Comparison of ENCODE assay signal across 21 cellular contexts in genomic region chr3:77513541-77513940, GRCh38.
DNase-seq lines count a peak whose midpoint lies in the region; ATAC-seq, FAIRE-seq and TF ChIP-seq lines count a peak whose summit lies in the region.
"Had no signal": no experiment of that assay in that cellular context is flagged by ENCODE, and none has a peak within 500 bp of the region (broad histone marks: within the 10 kb centered on the region; RNA-seq: fewer than 3 reads in every experiment).

No MANE protein-coding gene starts in this region.

- H4K20me1 ChIP-seq in keratinocyte (ENCODE audit: control insufficient read depth, extremely low read depth, insufficient read depth, low read length): no peaks in the 10 kb centered on the region

- FAIRE-seq in keratinocyte (lab: Jason Lieb, UNC): peak; percentile 9
- FAIRE-seq: G401.6, H1 had no signal

- ATAC-seq in SK-N-SH treated with all-trans-retinoic acid at 6 μM for 48 hours (no peak), left lung (no peak), HG02885 (IDR thresholded peaks at IDR 0.05; ENCODE audit: poor library complexity, unreplicated experiment) (no peak)
- ATAC-seq: right lobe of liver, T-cell had no signal

- no peak overlapping the region for H3K9ac ChIP-seq in keratinocyte (ENCODE audit: control insufficient read depth, extremely low read depth, insufficient read depth, low read length)

- H3K9me3 ChIP-seq in keratinocyte (ENCODE audit: control insufficient read depth, low read depth, low read length) (no peaks in the 10 kb centered on the region), left lung (no peaks in the 10 kb centered on the region)
- H3K9me3 ChIP-seq: Caco-2, ovary, right lobe of liver had no signal

- dilution Hi-C loops in keratinocyte (cut with MboI; ENCODE audit: extremely low pct_ligation_motif_present, low sequenced_read_pairs): no loop called here

- intact Hi-C loops in left lung (cut with DNase I): no loop called here

- TF ChIP-seq CTCF in BJ (IDR thresholded peaks at IDR 0.05; ENCODE audit: insufficient read depth, low read depth, low read length): no peak
- TF ChIP-seq CTCF in keratinocyte (optimal IDR thresholded peaks at IDR 0.05 in 1 of 3, IDR thresholded peaks at IDR 0.05 in 1 of 3, conservative IDR thresholded peaks at IDR 0.05 in 1 of 3; ENCODE audit: extremely low read depth in 1 of 3, insufficient read depth in 2 of 3, low read length in 3 of 3): no peak
- TF ChIP-seq CTCF in left lung (IDR thresholded peaks at IDR 0.05): no peak

- H3K9me1 ChIP-seq in keratinocyte (ENCODE audit: control insufficient read depth, extremely low read depth, insufficient read depth, low read length): no peaks in the 10 kb centered on the region

- H3K36me3 ChIP-seq in BJ (ENCODE audit: control insufficient read depth, insufficient read depth, low read length): no peaks in the 10 kb centered on the region
- no peaks in the 10 kb centered on the region for H3K36me3 ChIP-seq in keratinocyte (ENCODE audit: control insufficient read depth in 2 of 2, extremely low read depth in 1 of 2, insufficient read depth in 2 of 2, low read length in 2 of 2)
- no peaks in the 10 kb centered on the region for H3K36me3 ChIP-seq in left lung
- H3K36me3 ChIP-seq: ovary, right lobe of liver had no signal

- no peak overlapping the region for H3K27ac ChIP-seq in keratinocyte (ENCODE audit: control insufficient read depth, insufficient read depth, low read length)
- H3K27ac ChIP-seq in left lung: no peak overlapping the region
- H3K27ac ChIP-seq: ovary, right lobe of liver had no signal

- H3K4me2 ChIP-seq in keratinocyte (ENCODE audit: control insufficient read depth, extremely low read depth, insufficient read depth, low read depth, low read length): no peak overlapping the region

- POLR2A ChIA-PET in BJ (lab: Charles Lee): no interaction called here

- peak; percentile 55 for DNase-seq in BJ (ENCODE audit: low read depth)
- peak; percentile 30 for DNase-seq in HS-5 (ENCODE audit: low read depth)
- no peak for DNase-seq in keratinocyte (ENCODE audit: low read depth, low spot score)
- no peak for DNase-seq in NCI-H526 (lab: John Stamatoyannopoulos, UW)
- no peak for DNase-seq in left lung
- DNase-seq: activated CD4-positive, alpha-beta T cell treated with anti-CD3 and anti-CD28 coated beads, Interleukin-2, amount 50 U/mL, for 1 hour; activated naive CD4-positive, alpha-beta T cell; anterior cingulate cortex; Caco-2; effector memory CD4-positive, alpha-beta T cell; kidney; mammary epithelial cell; NCI-H1105 treated with DMSO at 0.1 percent for 48 hours; ovary; right lobe of liver; stimulated activated naive CD4-positive, alpha-beta T cell; T-cell had no signal

- H3K4me1 ChIP-seq in keratinocyte (ENCODE audit: control insufficient read depth, extremely low read depth, insufficient read depth, low read length) (peaks cover 3% of the 10 kb centered on the region), left lung (no peaks in the 10 kb centered on the region)
- H3K4me1 ChIP-seq: Caco-2, right lobe of liver had no signal

- no peak overlapping the region for H3K4me3 ChIP-seq in BJ (ENCODE audit: low read depth, low read length)
- no peak overlapping the region for H3K4me3 ChIP-seq in keratinocyte (ENCODE audit: control insufficient read depth in 2 of 3, extremely low read depth in 1 of 3, insufficient read depth in 2 of 3, low read depth in 1 of 3, low read length in 3 of 3)
- no peak overlapping the region for H3K4me3 ChIP-seq in left lung
- H3K4me3 ChIP-seq: ovary, right lobe of liver had no signal

- CTCF ChIA-PET in BJ (lab: Yijun Ruan, JAX): no interaction called here

- peak overlapping the region; percentile 67 for H2AFZ ChIP-seq in keratinocyte (ENCODE audit: control insufficient read depth, low read length)

- no peaks in the 10 kb centered on the region for H3K79me2 ChIP-seq in keratinocyte (ENCODE audit: control insufficient read depth, insufficient read depth, low read length)

- H3K27me3 ChIP-seq in BJ (ENCODE audit: control insufficient read depth, insufficient read depth, low read length) (no peaks in the 10 kb centered on the region), keratinocyte (ENCODE audit: control insufficient read depth, extremely low read depth, insufficient read depth, low read length) (no peaks in the 10 kb centered on the region), left lung (no peaks in the 10 kb centered on the region)
- H3K27me3 ChIP-seq: ovary, right lobe of liver had no signal

TF ChIP-seq in SK-N-SH treated with all-trans-retinoic acid at 6 μM for 48 hours, 23 proteins besides CTCF, POLR2A, EP300 and RAD21:
- no peak for TF ChIP-seq OSR1 (CRISPR knock-in tag; IDR thresholded peaks at IDR 0.05)
- no peak for TF ChIP-seq ZNF8 (CRISPR knock-in tag; IDR thresholded peaks at IDR 0.05)
- TF ChIP-seq SNAI2 (CRISPR knock-in tag; IDR thresholded peaks at IDR 0.05): no peak
- no peak for TF ChIP-seq ESRRG (CRISPR knock-in tag; IDR thresholded peaks at IDR 0.05)
- peak; percentile 48 for TF ChIP-seq ISL1 (CRISPR knock-in tag; IDR thresholded peaks at IDR 0.05)
- TF ChIP-seq, protein P1, sequence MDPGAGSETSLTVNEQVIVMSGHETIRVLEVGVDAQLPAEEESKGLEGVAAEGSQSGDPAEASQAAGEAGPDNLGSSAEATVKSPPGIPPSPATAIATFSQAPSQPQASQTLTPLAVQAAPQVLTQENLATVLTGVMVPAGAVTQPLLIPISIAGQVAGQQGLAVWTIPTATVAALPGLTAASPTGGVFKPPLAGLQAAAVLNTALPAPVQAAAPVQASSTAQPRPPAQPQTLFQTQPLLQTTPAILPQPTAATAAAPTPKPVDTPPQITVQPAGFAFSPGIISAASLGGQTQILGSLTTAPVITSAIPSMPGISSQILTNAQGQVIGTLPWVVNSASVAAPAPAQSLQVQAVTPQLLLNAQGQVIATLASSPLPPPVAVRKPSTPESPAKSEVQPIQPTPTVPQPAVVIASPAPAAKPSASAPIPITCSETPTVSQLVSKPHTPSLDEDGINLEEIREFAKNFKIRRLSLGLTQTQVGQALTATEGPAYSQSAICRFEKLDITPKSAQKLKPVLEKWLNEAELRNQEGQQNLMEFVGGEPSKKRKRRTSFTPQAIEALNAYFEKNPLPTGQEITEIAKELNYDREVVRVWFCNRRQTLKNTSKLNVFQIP (CRISPR knock-in tag; IDR thresholded peaks at IDR 0.05; ENCODE audit: borderline replicate concordance, low read depth): no peak
- TF ChIP-seq TCF4 (CRISPR knock-in tag; IDR thresholded peaks at IDR 0.05; ENCODE audit: borderline replicate concordance): peak; percentile 34; the same call in 1 of the 2 replicates
- peak; percentile 44; the same call in 1 of the 2 replicates for TF ChIP-seq TSHZ2 (CRISPR knock-in tag; IDR thresholded peaks at IDR 0.05)

Comparison
In these comparisons a context has a peak if more than half of its experiments do, and no peak if none do; other contexts are left out.
1. DNase-seq: peak in BJ (single experiment) and HS-5 (single experiment); none in keratinocyte (single experiment), NCI-H526 (0 of 2) and left lung (0 of 2).